In genomic region chr1:13550663-13551062, GRCh38 we compare ENCODE assay signal across 36 cellular contexts. TPM values are rescaled to one million over a fixed set of nuclear protein-coding genes. Genes with fewer than 3 reads are reported as not detected.
DNase-seq lines count a peak whose midpoint lies in the region; ATAC-seq lines count a peak whose summit lies in the region.
"Had no signal": no experiment of that assay in that cellular context is flagged by ENCODE, and none has a peak within 500 bp of the region (broad histone marks: within the 10 kb centered on the region; RNA-seq: fewer than 3 reads in every experiment).

No MANE protein-coding gene starts in this region.

- no peak for ATAC-seq in HG02981 (IDR thresholded peaks at IDR 0.05; ENCODE audit: unreplicated experiment)
- ATAC-seq: activated T-helper 17 cell treated with anti-CD3 and anti-CD28 coated beads, Interleukin-2, amount 50 U/mL, for 72 hours; left lobe of liver; naive thymus-derived CD4-positive, alpha-beta T cell; stimulated activated memory B cell treated with anti-CD40 and anti-IgM and Interleukin-4, amounts not matched to agents 10 μg/mL and 1 μg/mL and 100 μg/mL, for 72 hours had no signal

- H3K4me3 ChIP-seq in Karpas-422 (ENCODE audit: low read length), result no peak overlapping the region
- H3K4me3 ChIP-seq: SJSA1 had no signal

- H3K79me2 ChIP-seq in Karpas-422 (ENCODE audit: low read length), result no peaks in the 10 kb centered on the region

- H3K36me3 ChIP-seq in Karpas-422 (ENCODE audit: insufficient read depth, low read length), result no peaks in the 10 kb centered on the region
- H3K36me3 ChIP-seq: SJSA1 had no signal

- no peaks in the 10 kb centered on the region for H3K27me3 ChIP-seq in Karpas-422 (ENCODE audit: low read length)
- H3K27me3 ChIP-seq: SJSA1 had no signal

- H3K9ac ChIP-seq in Karpas-422 (ENCODE audit: low read length), result no peak overlapping the region

- H3K9me3 ChIP-seq in Karpas-422 (ENCODE audit: low read length), result no peaks in the 10 kb centered on the region
- H3K9me3 ChIP-seq: Caco-2 had no signal

- H3K4me1 ChIP-seq in Karpas-422 (ENCODE audit: low read length), result no peaks in the 10 kb centered on the region
- H3K4me1 ChIP-seq: Caco-2, SJSA1 had no signal

- H4K20me1 ChIP-seq in Karpas-422 (ENCODE audit: insufficient read depth, low read depth, low read length), result no peaks in the 10 kb centered on the region

- no peak overlapping the region for H3K27ac ChIP-seq in Karpas-422 (ENCODE audit: low read length)
- H3K27ac ChIP-seq: 22Rv1, SJSA1 had no signal

- DNase-seq in NCI-H82 (lab: John Stamatoyannopoulos, UW) (peak; percentile 29), NCI-H82 treated with DMSO at 0.1 percent for 48 hours (lab: John Stamatoyannopoulos, UW; ENCODE audit: unreplicated experiment) (no peak), fibroblast of gingiva (ENCODE audit: low read depth) (peak; percentile 9), myocyte (ENCODE audit: low read depth) (peak; percentile 3), middle frontal gyrus (ENCODE audit: extremely low spot score, low spot score) (no peak), cerebellum (ENCODE audit: low spot score) (no peak), Karpas-422 (no peak)
- DNase-seq: activated CD4-positive, alpha-beta T cell treated with anti-CD3 and anti-CD28 coated beads for 48 hours; aorta; C1 segment of cervical spinal cord; Caco-2; DND-41; effector CD8-positive, alpha-beta T cell; GOT3; HFFc6; hypothalamus; immature natural killer cell; mesendoderm; naive thymus-derived CD4-positive, alpha-beta T cell; NCI-H1105; NCI-H187 treated with DMSO at 0.1 percent for 48 hours; NCI-H2171; RPMI8226; substantia nigra; T1000 had no signal

- no peak overlapping the region for H2AFZ ChIP-seq in Karpas-422 (ENCODE audit: low read length)

- H3K9me2 ChIP-seq in Karpas-422 (replicated peaks; ENCODE audit: insufficient read depth, low read length), result no peaks in the 10 kb centered on the region

- H3K4me2 ChIP-seq in Karpas-422 (ENCODE audit: low read depth, low read length, poor library complexity, severe bottlenecking), result no peak overlapping the region

RNA-seq across cellular contexts. Expression of gene PDPN, which starts 33.0 kb away (rescaled TPM):
- total RNA-seq in myocyte (0.99 and 2.7 TPM in 2 replicates), cerebellum (18.8 TPM)
- polyA plus RNA-seq in myocyte (2012), result 17.7 TPM
- not detected in 2 replicates for total RNA-seq in Karpas-422 (2014; rRNA removed; shearing (Covaris generic); ENCODE audit: low replicate concordance)
- total RNA-seq: activated T-helper 17 cell treated with anti-CD3 and anti-CD28 coated beads, Interleukin-2, amount 50 U/mL, for 72 hours; Caco-2; HFFc6; HT-29; NCI-H460 had no signal
- polyA plus RNA-seq: immature natural killer cell; naive thymus-derived CD4-positive, alpha-beta T cell had no signal

RNA-seq across cellular contexts. Expression of gene LRRC38, which starts 36.9 kb away (rescaled TPM):
- total RNA-seq in myocyte (not detected in 2 replicates), cerebellum (2.4 TPM)
- not detected for polyA plus RNA-seq in myocyte (2012)
- total RNA-seq in Karpas-422 (2014; rRNA removed; shearing (Covaris generic); ENCODE audit: low replicate concordance), result not detected in 2 replicates
- total RNA-seq: activated T-helper 17 cell treated with anti-CD3 and anti-CD28 coated beads, Interleukin-2, amount 50 U/mL, for 72 hours; aorta; bronchial epithelial cell; Caco-2; epithelial cell of proximal tubule; HFFc6; HT-29; left lobe of liver; naive thymus-derived CD4-positive, alpha-beta T cell; NCI-H460; progenitor cell of endocrine pancreas; SJSA1 had no signal
- polyA plus RNA-seq: aorta; immature natural killer cell; naive thymus-derived CD4-positive, alpha-beta T cell had no signal

Comparison
In these comparisons a context has a peak if more than half of its experiments do, and no peak if none do; other contexts are left out.
1. DNase-seq: peak in NCI-H82 (single experiment), fibroblast of gingiva (single experiment) and myocyte (single experiment); none in NCI-H82 treated with DMSO at 0.1 percent for 48 hours (single experiment), middle frontal gyrus (single experiment), cerebellum (single experiment) and Karpas-422 (single experiment).